11 cellular contexts compared by ENCODE assay signal in the genomic region with DNA sequence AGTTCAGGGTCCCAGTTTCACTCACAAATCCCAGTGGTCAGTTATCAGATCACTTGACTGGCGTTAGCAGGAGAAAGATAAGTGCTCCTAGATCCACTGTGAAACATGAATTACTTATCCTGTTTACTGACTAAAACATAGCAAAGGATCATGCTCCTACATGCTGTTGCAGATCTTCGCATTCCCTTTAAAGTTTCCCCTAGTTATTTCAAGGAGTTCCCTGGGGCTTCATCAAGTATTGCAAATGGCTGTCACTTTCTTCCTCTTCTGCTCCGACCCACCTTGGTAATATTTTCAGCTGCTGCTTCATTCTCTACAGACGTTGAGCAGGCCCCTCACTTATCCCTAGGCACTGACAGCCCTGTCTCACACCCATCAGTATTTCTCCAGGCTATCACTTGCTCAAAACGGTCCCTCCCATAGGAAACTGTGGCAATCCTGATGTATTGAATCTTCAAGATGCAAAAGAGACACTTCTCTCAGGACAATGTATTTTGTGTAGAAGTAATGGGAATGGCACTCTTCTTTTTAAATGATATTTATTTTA.
DNase-seq lines count a peak whose midpoint lies in the region; ATAC-seq, FAIRE-seq and TF ChIP-seq lines count a peak whose summit lies in the region.
"Had no signal": no experiment of that assay in that cellular context is flagged by ENCODE, and none has a peak within 500 bp of the region (broad histone marks: within the 10 kb centered on the region; RNA-seq: fewer than 3 reads in every experiment).

No MANE protein-coding gene starts in this region.

- TF ChIP-seq CTCF in Calu3 (IDR thresholded peaks at IDR 0.05; ENCODE audit: unreplicated experiment) = no peak
- no peak for TF ChIP-seq CTCF in Panc1 (IDR thresholded peaks at IDR 0.05)
- TF ChIP-seq CTCF in H1 (IDR thresholded peaks at IDR 0.05; ENCODE audit: control extremely low read depth in 1 of 3, insufficient read depth in 1 of 3, low read depth in 1 of 3, low read length in 3 of 3) = no peak
- no peak for TF ChIP-seq CTCF in Peyer's patch (IDR thresholded peaks at IDR 0.05)

- H3K27me3 Mint-ChIP-seq in Calu3 (ENCODE audit: unreplicated experiment) = no peaks in the 10 kb centered on the region

- H3K79me2 ChIP-seq in H1 (ENCODE audit: control insufficient read depth in 1 of 2, insufficient read depth in 2 of 2, low read length in 2 of 2) = no peaks in the 10 kb centered on the region

- H3K9me3 ChIP-seq in Panc1 (ENCODE audit: control insufficient read depth, insufficient read depth, low read depth, low read length) (no peaks in the 10 kb centered on the region), H1 (ENCODE audit: insufficient read depth in 2 of 2, low read depth in 1 of 2, low read length in 1 of 2) (no peaks in the 10 kb centered on the region), Peyer's patch (no peaks in the 10 kb centered on the region)
- H3K9me3 ChIP-seq: neutrophil had no signal

- H3K27me3 ChIP-seq in Panc1 (ENCODE audit: control insufficient read depth, insufficient read depth, low read length) (no peaks in the 10 kb centered on the region), H1 (replicated peaks in 1 of 4; ENCODE audit: control insufficient read depth in 3 of 4, extremely low read depth in 1 of 4, insufficient read depth in 3 of 4, low read length in 3 of 4) (no peaks in the 10 kb centered on the region), rectal smooth muscle tissue (ENCODE audit: control insufficient read depth, insufficient read depth, low read length) (no peaks in the 10 kb centered on the region), Peyer's patch (no peaks in the 10 kb centered on the region)
- H3K27me3 ChIP-seq: neutrophil had no signal

- CTCF ChIA-PET in Calu3 (lab: Charles Lee) = no interaction called here
- CTCF ChIA-PET in Panc1 (lab: Charles Lee) = no interaction called here
- CTCF ChIA-PET in H1 (lab: Charles Lee; ENCODE audit: partially characterized antibody) = no interaction called here

- FAIRE-seq in H1 (lab: Jason Lieb, UNC) = no peak

- 80% methylated on average over 5 of the region's 5 CpGs; no CpG with 5 or more reads in 1 of the 2 experiments for WGBS in H1 (ENCODE audit: extremely low coverage in 1 of 2, insufficient coverage in 1 of 2, insufficient read length in 1 of 2, insufficient replicate concordance in 2 of 2, low coverage in 1 of 2, low lambda C conversion rate in 2 of 2, missing lambda C conversion rate in 1 of 2), 2 experiments

- no peak overlapping the region for H3K4me3 Mint-ChIP-seq in Calu3 (ENCODE audit: low read depth, unreplicated experiment)
- H3K4me3 Mint-ChIP-seq: activated T-helper 1 cell treated with anti-CD3 and anti-CD28 coated beads, Interleukin-12 subunit alpha, Interleukin-12 subunit beta, Interleukin-2, Interleukin-4 antibody, amounts not matched to agents 30 ng/mL and 10 ng/mL and 1 ng/mL, durations not matched to agents 14 hours and 24 hours and 36 hours had no signal

- no peak overlapping the region for H3K14ac ChIP-seq in H1 (ENCODE audit: insufficient read length)

- no peak overlapping the region for H3K18ac ChIP-seq in H1 (ENCODE audit: extremely low read depth, low read length)

- H4K8ac ChIP-seq in H1 (ENCODE audit: extremely low read depth, insufficient read depth, low read length) = no peak overlapping the region

- H4K5ac ChIP-seq in H1 (ENCODE audit: insufficient read length, low read depth, low read length) = no peak overlapping the region

- no TSS peak for BruUV-seq in Calu3 (replicated peaks; lab: Mats Ljungman, UMichigan)
- no TSS peak for BruUV-seq in Panc1 (replicated peaks; lab: Mats Ljungman, UMichigan)

- H2AK5ac ChIP-seq in H1 (ENCODE audit: low read depth, low read length) = no peak overlapping the region

- H3K9ac ChIP-seq in H1 (replicated peaks in 1 of 4; ENCODE audit: extremely low read depth in 1 of 4, low read depth in 3 of 4, low read length in 3 of 4) (no peak overlapping the region), rectal smooth muscle tissue (ENCODE audit: low read length) (no peak overlapping the region)

- no peak for TF ChIP-seq RAD21 in H1 (IDR thresholded peaks at IDR 0.05 in 1 of 2, conservative IDR thresholded peaks at IDR 0.05 in 1 of 2; ENCODE audit: low read depth in 2 of 2, low read length in 2 of 2)

- H2AFZ ChIP-seq in H1 (ENCODE audit: low read length) = 0 out of 2 replicates have a peak overlapping the region, but pooled peaks have one; percentile 65

- no peak overlapping the region for H4K91ac ChIP-seq in H1 (replicated peaks; ENCODE audit: insufficient read length, low read length)

- H3K4me2 ChIP-seq in H1 (ENCODE audit: insufficient read depth in 1 of 2, low read depth in 2 of 2, low read length in 2 of 2) = no peak overlapping the region

- H3K4me1 ChIP-seq in Panc1 (ENCODE audit: control insufficient read depth, insufficient read depth, low read length) (peaks cover 8% of the 10 kb centered on the region; the same call in 1 of the 2 replicates), H1 (replicated peaks in 1 of 4; ENCODE audit: control insufficient read depth in 3 of 4, insufficient read depth in 4 of 4, low read length in 3 of 4) (peaks cover 0 to 5% (median 0%) of the 10 kb centered on the region in 4 experiments; a peak in 1 of 7 replicates), rectal smooth muscle tissue (ENCODE audit: control insufficient read depth, insufficient read depth, low read length) (peaks cover 10% of the 10 kb centered on the region), Peyer's patch (no peaks in the 10 kb centered on the region)

- in situ Hi-C loops in Panc1 (cut with HindIII; ENCODE audit: low pct_unique_long_range_greater_than_20kb, low sequenced_read_pairs) = no loop called here

- H2BK120ac ChIP-seq in H1 (replicated peaks; ENCODE audit: low read depth, low read length) = no peak overlapping the region

- H3K27ac ChIP-seq in Panc1 (ENCODE audit: low read length) (peak overlapping the region; percentile 57), H1 (ENCODE audit: low read depth, low read length) (no peak overlapping the region), rectal smooth muscle tissue (ENCODE audit: low read depth, low read length) (peak overlapping the region; percentile 48), Peyer's patch (no peak overlapping the region)
- H3K27ac ChIP-seq: neutrophil had no signal

- H3K36me3 Mint-ChIP-seq in Calu3 (ENCODE audit: insufficient read depth, unreplicated experiment) = peaks cover 11% of the 10 kb centered on the region

- H2BK15ac ChIP-seq in H1 (ENCODE audit: low read length) = no peak overlapping the region

- TF ChIP-seq EP300 in H1 (IDR thresholded peaks at IDR 0.05; ENCODE audit: borderline replicate concordance in 1 of 2, low read depth in 2 of 2, low read length in 2 of 2) = no peak

- POLR2A ChIA-PET in Panc1 (lab: Charles Lee) (no interaction called here), H1 (lab: Charles Lee; ENCODE audit: partially characterized antibody) (no interaction called here)

- peak overlapping the region; percentile 36 for H3K27ac Mint-ChIP-seq in Calu3 (ENCODE audit: unreplicated experiment)
- H3K27ac Mint-ChIP-seq: activated T-helper 1 cell treated with anti-CD3 and anti-CD28 coated beads, Interleukin-12 subunit alpha, Interleukin-12 subunit beta, Interleukin-2, Interleukin-4 antibody, amounts not matched to agents 30 ng/mL and 10 ng/mL and 1 ng/mL, durations not matched to agents 14 hours and 24 hours and 36 hours had no signal

- H3K4me1 Mint-ChIP-seq in Calu3 (ENCODE audit: low read depth, unreplicated experiment) = peaks cover 28% of the 10 kb centered on the region

- H2BK12ac ChIP-seq in H1 (ENCODE audit: low read depth, low read length) = no peak overlapping the region

- TF ChIP-seq POLR2A in H1 (IDR thresholded peaks at IDR 0.05; ENCODE audit: control extremely low read depth in 1 of 2, low read depth in 2 of 2, low read length in 2 of 2) (no peak), Peyer's patch (IDR thresholded peaks at IDR 0.05) (no peak)

- no peaks in the 10 kb centered on the region for H3K9me3 Mint-ChIP-seq in Calu3 (ENCODE audit: low read depth, unreplicated experiment)
- H3K9me3 Mint-ChIP-seq: activated T-helper 1 cell treated with anti-CD3 and anti-CD28 coated beads, Interleukin-12 subunit alpha, Interleukin-12 subunit beta, Interleukin-2, Interleukin-4 antibody, amounts not matched to agents 30 ng/mL and 10 ng/mL and 1 ng/mL, durations not matched to agents 14 hours and 24 hours and 36 hours had no signal

- intact Hi-C loops in Calu3 (cut with micrococcal nuclease; ENCODE audit: unreplicated experiment) = no loop called here
- intact Hi-C loops in Panc1 (cut with micrococcal nuclease; ENCODE audit: unreplicated experiment) = no loop called here

- ATAC-seq in Panc1 = peak; percentile 56; the same call in 1 of the 2 replicates

- DNase-seq in Calu3 = no peak
- no peak for DNase-seq in Panc1 (ENCODE audit: low read depth, low spot score)
- no peak for DNase-seq in H1 (ENCODE audit: low read depth in 1 of 2, low spot score in 2 of 2)
- DNase-seq in 8988T = no peak
- no peak for DNase-seq in Peyer's patch
- no peak for DNase-seq in NCI-H446 treated with DMSO at 0.1 percent for 48 hours (lab: John Stamatoyannopoulos, UW)
- DNase-seq: NCI-H2227 treated with DMSO at 0.1 percent for 48 hours; stimulated activated CD4-positive, alpha-beta T cell treated with anti-CD3 and anti-CD28 coated beads, Interleukin-4, amount 100 ng/mL, for 1 hour had no signal

- H3K36me3 ChIP-seq in Panc1 (ENCODE audit: control insufficient read depth, insufficient read depth, low read length) = no peaks in the 10 kb centered on the region
- H3K36me3 ChIP-seq in H1 (ENCODE audit: control insufficient read depth in 2 of 4, insufficient read depth in 4 of 4, low read length in 3 of 4) = no peaks in the 10 kb centered on the region
- no peaks in the 10 kb centered on the region for H3K36me3 ChIP-seq in rectal smooth muscle tissue (ENCODE audit: control insufficient read depth, insufficient read depth, low read length)
- no peaks in the 10 kb centered on the region for H3K36me3 ChIP-seq in Peyer's patch
- H3K36me3 ChIP-seq: neutrophil had no signal

- no peak overlapping the region for H3K4ac ChIP-seq in H1 (replicated peaks; ENCODE audit: insufficient read length, low read depth, low read length)

- no peak overlapping the region for H2BK20ac ChIP-seq in H1 (ENCODE audit: low read length)

- no peaks in the 10 kb centered on the region for H3K23me2 ChIP-seq in H1 (ENCODE audit: low read depth, low read length)

- no peak overlapping the region for H3K4me3 ChIP-seq in Panc1 (ENCODE audit: low read depth in 2 of 2, low read length in 2 of 2)
- no peak overlapping the region for H3K4me3 ChIP-seq in H1 (ENCODE audit: extremely low read depth in 1 of 4, insufficient read depth in 2 of 4, low read depth in 3 of 4, low read length in 4 of 4)
- H3K4me3 ChIP-seq in rectal smooth muscle tissue (ENCODE audit: low read length) = no peak overlapping the region
- no peak overlapping the region for H3K4me3 ChIP-seq in Peyer's patch

- no peaks in the 10 kb centered on the region for H3K79me1 ChIP-seq in H1 (ENCODE audit: low read depth, low read length)

- no peak overlapping the region for H3K23ac ChIP-seq in H1 (ENCODE audit: insufficient read length)

- no peak overlapping the region for H3K56ac ChIP-seq in H1 (replicated peaks; ENCODE audit: insufficient read length, low read depth, low read length)

- no peaks in the 10 kb centered on the region for H4K20me1 ChIP-seq in H1 (replicated peaks in 1 of 2; ENCODE audit: control insufficient read depth in 1 of 2, insufficient read depth in 2 of 2, low read length in 2 of 2)

- H2BK5ac ChIP-seq in H1 (ENCODE audit: low read depth, low read length) = no peak overlapping the region

Comparison
In these comparisons a context has a peak if more than half of its experiments do, and no peak if none do; other contexts are left out.
1. H3K27ac ChIP-seq: peak in Panc1 (single experiment) and rectal smooth muscle tissue (single experiment); none in H1 (single experiment) and Peyer's patch (0 of 4).